1 cellular context compared by ENCODE assay signal in genomic region chr16:57624044-57624688, GRCh38.
TF ChIP-seq lines count a peak whose summit lies in the region.

No MANE protein-coding gene starts in this region.

TF ChIP-seq in HepG2, 621 proteins besides CTCF, POLR2A, EP300 and RAD21 (continued from another document and continues in another):
- TF ChIP-seq ZNF333 (CRISPR knock-in tag; IDR thresholded peaks at IDR 0.05; ENCODE audit: borderline replicate concordance): no peak
- no peak for TF ChIP-seq FOXO4 (CRISPR knock-in tag; conservative IDR thresholded peaks at IDR 0.05)
- no peak for TF ChIP-seq ZFAT (CRISPR knock-in tag; conservative IDR thresholded peaks at IDR 0.05)
- TF ChIP-seq MIER3 (CRISPR knock-in tag; IDR thresholded peaks at IDR 0.05; ENCODE audit: borderline replicate concordance): 0 out of 2 replicates have a peak, but pooled peaks have one; percentile 27
- TF ChIP-seq GTF3A (CRISPR knock-in tag; conservative IDR thresholded peaks at IDR 0.05): no peak
- no peak for TF ChIP-seq HOMEZ (CRISPR knock-in tag; IDR thresholded peaks at IDR 0.05; ENCODE audit: low read depth)
- TF ChIP-seq PHF21A (CRISPR knock-in tag; IDR thresholded peaks at IDR 0.05): no peak; the same call in 1 of the 2 replicates
- peak in 1 of 2 experiments; percentile 30; a peak in 1 of 4 replicates for TF ChIP-seq KLF16 (CRISPR knock-in tag; IDR thresholded peaks at IDR 0.05)
- no peak for TF ChIP-seq ZNF256 (CRISPR knock-in tag; conservative IDR thresholded peaks at IDR 0.05)
- no peak for TF ChIP-seq SNAPC5 (CRISPR knock-in tag; IDR thresholded peaks at IDR 0.05; ENCODE audit: borderline replicate concordance)
- TF ChIP-seq CBFB (CRISPR knock-in tag; IDR thresholded peaks at IDR 0.05): 0 out of 2 replicates have a peak, but pooled peaks have one; percentile 39
- TF ChIP-seq TEF (CRISPR knock-in tag; IDR thresholded peaks at IDR 0.05): no peak
- no peak for TF ChIP-seq ZNF431 (CRISPR knock-in tag; IDR thresholded peaks at IDR 0.05; ENCODE audit: borderline replicate concordance, low read depth)
- no peak for TF ChIP-seq CREM (IDR thresholded peaks at IDR 0.05)
- no peak for TF ChIP-seq CREM (CRISPR knock-in tag; IDR thresholded peaks at IDR 0.05)
- TF ChIP-seq ZNF281 (CRISPR knock-in tag; IDR thresholded peaks at IDR 0.05; ENCODE audit: borderline replicate concordance): no peak
- TF ChIP-seq IRF9 (CRISPR knock-in tag; IDR thresholded peaks at IDR 0.05; ENCODE audit: borderline replicate concordance): no peak
- TF ChIP-seq HES4 (CRISPR knock-in tag; IDR thresholded peaks at IDR 0.05; ENCODE audit: borderline replicate concordance): no peak
- no peak for TF ChIP-seq ZNF251 (CRISPR knock-in tag; IDR thresholded peaks at IDR 0.05)
- TF ChIP-seq SIX4 (CRISPR knock-in tag; IDR thresholded peaks at IDR 0.05): no peak
- TF ChIP-seq ZNF577 (CRISPR knock-in tag; IDR thresholded peaks at IDR 0.05; ENCODE audit: borderline replicate concordance, low read depth): no peak
- TF ChIP-seq NCOA2 (CRISPR knock-in tag; IDR thresholded peaks at IDR 0.05): peak; percentile 61; the same call in 1 of the 2 replicates
- no peak for TF ChIP-seq HMG20A (CRISPR knock-in tag; IDR thresholded peaks at IDR 0.05; ENCODE audit: borderline replicate concordance)
- no peak for TF ChIP-seq RORA (CRISPR knock-in tag; IDR thresholded peaks at IDR 0.05)
- no peak for TF ChIP-seq AHDC1 (CRISPR knock-in tag; IDR thresholded peaks at IDR 0.05; ENCODE audit: borderline replicate concordance)
- no peak for TF ChIP-seq ZNF17 (CRISPR knock-in tag; IDR thresholded peaks at IDR 0.05)
- TF ChIP-seq ZNF740 (CRISPR knock-in tag; IDR thresholded peaks at IDR 0.05): no peak
- TF ChIP-seq SNRNP70 (IDR thresholded peaks at IDR 0.05; ENCODE audit: low read depth, low read length): no peak
- TF ChIP-seq ATF2 (CRISPR knock-in tag; IDR thresholded peaks at IDR 0.05): peak; percentile 82
- 0 out of 2 replicates have a peak, but pooled peaks have one; percentile 55 for TF ChIP-seq AHR (CRISPR knock-in tag; IDR thresholded peaks at IDR 0.05)
- TF ChIP-seq ARID3A (IDR thresholded peaks at IDR 0.05; ENCODE audit: low read depth, low read length): no peak
- no peak for TF ChIP-seq AKNA (CRISPR knock-in tag; IDR thresholded peaks at IDR 0.05; ENCODE audit: borderline replicate concordance)
- peak; percentile 64; the same call in 1 of the 2 replicates for TF ChIP-seq FOXO1 (CRISPR knock-in tag; IDR thresholded peaks at IDR 0.05)
- TF ChIP-seq NR2F1 (CRISPR knock-in tag; IDR thresholded peaks at IDR 0.05): no peak
- no peak for TF ChIP-seq POLR2G (IDR thresholded peaks at IDR 0.05; ENCODE audit: low read depth, low read length)
- TF ChIP-seq ZNF253 (CRISPR knock-in tag; IDR thresholded peaks at IDR 0.05; ENCODE audit: borderline replicate concordance): no peak
